ENCODE assay signal across 9 cellular contexts in the genomic region with DNA sequence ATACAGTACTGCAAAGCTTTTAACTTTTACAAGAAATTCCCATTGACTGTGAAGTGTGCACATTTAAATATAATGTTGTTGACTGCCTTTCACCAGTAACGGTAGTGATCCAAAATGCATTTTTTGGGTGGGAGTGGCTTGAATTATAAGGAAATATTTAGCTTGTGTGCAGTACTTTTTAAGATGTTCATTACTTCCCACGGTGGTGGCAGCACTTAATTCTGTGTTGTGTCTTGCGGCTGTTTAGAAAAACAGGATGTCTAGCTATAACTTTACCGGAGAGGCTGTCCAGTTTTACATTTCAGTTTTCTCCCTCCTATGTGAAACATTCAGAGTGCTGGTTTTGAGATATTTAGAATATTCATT. TPM values are rescaled to one million over a fixed set of nuclear protein-coding genes. Genes with fewer than 3 reads are reported as not detected.
DNase-seq lines count a peak whose midpoint lies in the region; TF ChIP-seq lines count a peak whose summit lies in the region.
"Had no signal": no experiment of that assay in that cellular context is flagged by ENCODE, and none has a peak within 500 bp of the region (broad histone marks: within the 10 kb centered on the region; RNA-seq: fewer than 3 reads in every experiment).

No MANE protein-coding gene starts in this region.

- no peaks in the 10 kb centered on the region for H3K9me3 Mint-ChIP-seq in CD8-positive, alpha-beta memory T cell

- peaks cover 46% of the 10 kb centered on the region for H3K4me1 ChIP-seq in CD8-positive, alpha-beta memory T cell (ENCODE audit: insufficient read depth, low read length)
- H3K4me1 ChIP-seq in neuron (ENCODE audit: insufficient read depth, low read length) = peaks cover 23% of the 10 kb centered on the region

- peak overlapping the region; percentile 77 for H3K27ac ChIP-seq in CD8-positive, alpha-beta memory T cell (ENCODE audit: low read depth, low read length)
- H3K27ac ChIP-seq in coronary artery = peak overlapping the region; percentile 1 to 91

- peak overlapping the region; percentile 89 to 99 (median 98) for H3K27ac Mint-ChIP-seq in CD8-positive, alpha-beta memory T cell

- DNase-seq in CD8-positive, alpha-beta memory T cell = peak in 2 of 5 donors; percentile 39 to 52
- peak; percentile 2 for DNase-seq in NCI-H69 (lab: John Stamatoyannopoulos, UW)
- DNase-seq in coronary artery (ENCODE audit: low spot score) = no peak
- no peak for DNase-seq in SIG-M5 (lab: John Stamatoyannopoulos, UW)
- no peak for DNase-seq in activated effector memory CD4-positive, alpha-beta T cell treated with Interleukin-2 at 50 U/mL for 16 hours
- DNase-seq in NCI-H82 treated with DMSO at 0.1 percent for 48 hours (lab: John Stamatoyannopoulos, UW; ENCODE audit: unreplicated experiment) = no peak
- DNase-seq in dedifferentiated amniotic fluid mesenchymal stem cell (ENCODE audit: extremely low spot score) = no peak
- DNase-seq: kidney glomerular epithelial cell had no signal

- POLR2A ChIA-PET in CD8-positive, alpha-beta memory T cell (lab: Charles Lee) = interaction anchor here (0.6 to 2.0 kb wide), 11 partner anchors 11 to 77 kb away, joined by 3 to 12 read pairs (median 5); no protein-coding TSS in a partner anchor

- peaks cover 61 to 68% (median 66%) of the 10 kb centered on the region in 3 donors for H3K4me1 Mint-ChIP-seq in CD8-positive, alpha-beta memory T cell

- no peak overlapping the region for H2AFZ ChIP-seq in neuron (ENCODE audit: low read depth, low read length)

- no peaks in the 10 kb centered on the region for H3K36me3 ChIP-seq in CD8-positive, alpha-beta memory T cell (ENCODE audit: insufficient read depth, low read length)
- H3K36me3 ChIP-seq in neuron (ENCODE audit: insufficient read depth, low read length) = peaks cover 12% of the 10 kb centered on the region

- no peaks in the 10 kb centered on the region for H3K27me3 ChIP-seq in CD8-positive, alpha-beta memory T cell (ENCODE audit: insufficient read depth, low read length, poor library complexity, severe bottlenecking)
- H3K27me3 ChIP-seq in neuron (ENCODE audit: insufficient read depth, low read length) = no peaks in the 10 kb centered on the region

- no peaks in the 10 kb centered on the region for H3K9me3 ChIP-seq in CD8-positive, alpha-beta memory T cell (ENCODE audit: low read length)
- H3K9me3 ChIP-seq in neuron (ENCODE audit: low read length) = peaks cover 3% of the 10 kb centered on the region

- CTCF ChIA-PET in CD8-positive, alpha-beta memory T cell (lab: Charles Lee) = interaction anchor here (0.7 to 4.7 kb wide), 16 partner anchors 9 to 123 kb away, joined by 3 to 70 read pairs (median 6); no protein-coding TSS in a partner anchor

- H3K4me3 ChIP-seq in CD8-positive, alpha-beta memory T cell (ENCODE audit: low read length) = peak overlapping the region; percentile 84
- peak overlapping the region; percentile 91 for H3K4me3 ChIP-seq in coronary artery
- H3K4me3 ChIP-seq in neuron (ENCODE audit: low read length) = peak overlapping the region; percentile 63

- peak overlapping the region; percentile 94 to 98 (median 96) for H3K4me3 Mint-ChIP-seq in CD8-positive, alpha-beta memory T cell

- TF ChIP-seq CTCF in coronary artery (IDR thresholded peaks at IDR 0.05) = no peak

- peaks cover 0 to 36% (median 8%) of the 10 kb centered on the region in 3 donors for H3K36me3 Mint-ChIP-seq in CD8-positive, alpha-beta memory T cell

- H3K27me3 Mint-ChIP-seq in CD8-positive, alpha-beta memory T cell = peaks cover 0 to 3% of the 10 kb centered on the region in 2 donors

RNA-seq across cellular contexts. Expression of a gene that starts 1.7 kb away (rescaled TPM):
- 10 to 100 TPM; 28.1 to 29.6 TPM for total RNA-seq in CD8-positive, alpha-beta memory T cell
- polyA plus RNA-seq in CD8-positive, alpha-beta memory T cell = 28.6 TPM
